Comparison of ENCODE assay signal across 9 cellular contexts in genomic region chr7:121313793-121314676, GRCh38. TPM values are rescaled to one million over a fixed set of nuclear protein-coding genes. Genes with fewer than 3 reads are reported as not detected.
DNase-seq lines count a peak whose midpoint lies in the region; ATAC-seq, FAIRE-seq and TF ChIP-seq lines count a peak whose summit lies in the region.
"Had no signal": no experiment of that assay in that cellular context is flagged by ENCODE, and none has a peak within 500 bp of the region (broad histone marks: within the 10 kb centered on the region; RNA-seq: fewer than 3 reads in every experiment).

No MANE protein-coding gene starts in this region.

- FAIRE-seq in pancreas (lab: Jason Lieb, UNC): no peak
- no peak for FAIRE-seq in GM12892 (lab: Jason Lieb, UNC)

- H3K4me1 ChIP-seq in SJCRH30: peaks cover 19% of the 10 kb centered on the region
- no peaks in the 10 kb centered on the region for H3K4me1 ChIP-seq in pancreas

- H3K27ac ChIP-seq in SJCRH30 (no peak overlapping the region), pancreas (no peak overlapping the region)

- DNase-seq in Calu3 (no peak), SJCRH30 (peak; percentile 71 to 81), pancreas (no peak), WTC11 (ENCODE audit: low spot score) (no peak), immature natural killer cell (no peak), GM12892 (ENCODE audit: insufficient read length) (no peak)

- ATAC-seq in GM21528 (IDR thresholded peaks at IDR 0.05; ENCODE audit: low FRiP score, unreplicated experiment): peak; percentile 95
- ATAC-seq in HG03575 (IDR thresholded peaks at IDR 0.05; ENCODE audit: extremely low read depth, insufficient number of reproducible peaks, low FRiP score, unreplicated experiment): peak; percentile 79
- peak; percentile 61 to 77 (median 72) for ATAC-seq in pancreas
- no peak for ATAC-seq in WTC11

- 17 to 25% methylated on average over 9 of the region's 9 CpGs for WGBS in pancreas, 2 donors

- peak overlapping the region; percentile 29 for H3K4me3 ChIP-seq in SJCRH30
- H3K4me3 ChIP-seq in pancreas: peak overlapping the region in 1 of 4 donors; percentile 14

- POLR2A ChIA-PET in WTC11 (lab: Charles Lee): no interaction called here

- H3K27me3 ChIP-seq in SJCRH30 (no peaks in the 10 kb centered on the region), pancreas (no peaks in the 10 kb centered on the region)

- H3K9me3 Mint-ChIP-seq in Calu3 (ENCODE audit: low read depth, unreplicated experiment) (peaks cover 6% of the 10 kb centered on the region), WTC11 (peaks cover 15% of the 10 kb centered on the region), immature natural killer cell (peaks cover 0 to 2% (median 0%) of the 10 kb centered on the region in 6 donors)
- H3K9me3 Mint-ChIP-seq: central memory CD8-positive, alpha-beta T cell had no signal

- TF ChIP-seq CTCF in Calu3 (IDR thresholded peaks at IDR 0.05; ENCODE audit: unreplicated experiment) (no peak), pancreas (IDR thresholded peaks at IDR 0.05) (no peak), WTC11 (IDR thresholded peaks at IDR 0.05) (no peak)

- H3K27me3 Mint-ChIP-seq in Calu3 (ENCODE audit: unreplicated experiment): no peaks in the 10 kb centered on the region
- H3K27me3 Mint-ChIP-seq in WTC11 (ENCODE audit: low read depth): no peaks in the 10 kb centered on the region
- peaks cover 2 to 11% (median 4%) of the 10 kb centered on the region in 3 donors for H3K27me3 Mint-ChIP-seq in immature natural killer cell (ENCODE audit: low read depth in 3 of 3)

- H3K4me3 Mint-ChIP-seq in Calu3 (ENCODE audit: low read depth, unreplicated experiment) (peak overlapping the region; percentile 38), WTC11 (no peak overlapping the region), immature natural killer cell (no peak overlapping the region)
- H3K4me3 Mint-ChIP-seq: central memory CD8-positive, alpha-beta T cell had no signal

- H3K4me1 Mint-ChIP-seq in Calu3 (ENCODE audit: low read depth, unreplicated experiment) (peaks cover 12% of the 10 kb centered on the region), WTC11 (no peaks in the 10 kb centered on the region), immature natural killer cell (no peaks in the 10 kb centered on the region)
- H3K4me1 Mint-ChIP-seq: central memory CD8-positive, alpha-beta T cell had no signal

- TF ChIP-seq POLR2A in GM12892 (IDR thresholded peaks at IDR 0.05; ENCODE audit: low read depth, low read length): no peak

- no peaks in the 10 kb centered on the region for H3K36me3 Mint-ChIP-seq in Calu3 (ENCODE audit: insufficient read depth, unreplicated experiment)
- H3K36me3 Mint-ChIP-seq in WTC11: no peaks in the 10 kb centered on the region
- no peaks in the 10 kb centered on the region for H3K36me3 Mint-ChIP-seq in immature natural killer cell

- H3K36me3 ChIP-seq in SJCRH30 (no peaks in the 10 kb centered on the region), pancreas (no peaks in the 10 kb centered on the region)

- H3K27ac Mint-ChIP-seq in Calu3 (ENCODE audit: unreplicated experiment) (no peak overlapping the region), WTC11 (no peak overlapping the region), immature natural killer cell (no peak overlapping the region)

- BruUV-seq in Calu3 (replicated peaks; lab: Mats Ljungman, UMichigan): no TSS peak

- intact Hi-C loops in Calu3 (cut with micrococcal nuclease; ENCODE audit: unreplicated experiment): no loop called here
- intact Hi-C loops in pancreas (cut with DNase I): no loop called here

- CTCF ChIA-PET in Calu3 (lab: Charles Lee) (interaction anchor here (0.8 kb wide), 1 partner anchor 14 kb away, joined by 4 read pairs; no protein-coding TSS in a partner anchor), WTC11 (lab: Charles Lee) (no interaction called here)

- no peaks in the 10 kb centered on the region for H3K9me3 ChIP-seq in SJCRH30 (replicated peaks)
- no peaks in the 10 kb centered on the region for H3K9me3 ChIP-seq in pancreas

TF ChIP-seq in WTC11, 78 proteins besides CTCF, POLR2A, EP300 and RAD21:
- TF ChIP-seq E2F4 (CRISPR knock-in tag; IDR thresholded peaks at IDR 0.05; ENCODE audit: borderline replicate concordance, low read depth): no peak
- TF ChIP-seq NFATC4 (CRISPR knock-in tag; IDR thresholded peaks at IDR 0.05): no peak
- TF ChIP-seq ZNF121 (CRISPR knock-in tag; IDR thresholded peaks at IDR 0.05): no peak
- TF ChIP-seq ZBTB21 (CRISPR knock-in tag; IDR thresholded peaks at IDR 0.05; ENCODE audit: borderline replicate concordance): no peak
- no peak for TF ChIP-seq CREB1 (CRISPR knock-in tag; IDR thresholded peaks at IDR 0.05)
- TF ChIP-seq ESRRA (CRISPR knock-in tag; IDR thresholded peaks at IDR 0.05; ENCODE audit: borderline replicate concordance): no peak
- no peak for TF ChIP-seq NR1H2 (CRISPR knock-in tag; IDR thresholded peaks at IDR 0.05)
- no peak for TF ChIP-seq ETV6 (CRISPR knock-in tag; IDR thresholded peaks at IDR 0.05)
- TF ChIP-seq ZMAT4 (CRISPR knock-in tag; IDR thresholded peaks at IDR 0.05): no peak
- TF ChIP-seq RORB (CRISPR knock-in tag; IDR thresholded peaks at IDR 0.05): no peak
- TF ChIP-seq JAZF1 (CRISPR knock-in tag; IDR thresholded peaks at IDR 0.05): no peak
- TF ChIP-seq GRHL2 (CRISPR knock-in tag; IDR thresholded peaks at IDR 0.05; ENCODE audit: insufficient replicate concordance, severe bottlenecking): no peak
- TF ChIP-seq ATF1 (CRISPR knock-in tag; IDR thresholded peaks at IDR 0.05): no peak
- TF ChIP-seq ZNF416 (CRISPR knock-in tag; IDR thresholded peaks at IDR 0.05): no peak
- no peak for TF ChIP-seq MXD4 (CRISPR knock-in tag; IDR thresholded peaks at IDR 0.05; ENCODE audit: borderline replicate concordance)
- TF ChIP-seq TEAD4 (CRISPR knock-in tag; IDR thresholded peaks at IDR 0.05): no peak
- no peak for TF ChIP-seq ZNF219 (CRISPR knock-in tag; IDR thresholded peaks at IDR 0.05; ENCODE audit: borderline replicate concordance)

RNA-seq across cellular contexts. Expression of gene WNT16, which starts 14.8 kb away (rescaled TPM):
- total RNA-seq in Calu3 (2022) (not detected in 2 replicates), pancreas (under 1 TPM in 1 of 6 donors, not detected in 5; 0.06 TPM), WTC11 (2021) (0.21 to 0.53 TPM (median 0.33 TPM) in 3 replicates)
- 0.06 TPM in 1 of 2 replicates, not detected in the other for total RNA-seq in SJCRH30 (2014; rRNA removed; shearing (Covaris generic))
- polyA plus RNA-seq in pancreas (under 1 TPM in 1 of 2 donors, not detected in 1; 0.05 TPM), immature natural killer cell (not detected)
- not detected for polyA plus RNA-seq in GM12892 (2012; ENCODE audit: missing spikeins)

Comparison
In these comparisons a context has a peak if more than half of its experiments do, and no peak if none do; other contexts are left out.
1. DNase-seq: peak in SJCRH30 (2 of 2); none in Calu3 (single experiment), pancreas (0 of 6), WTC11 (single experiment), immature natural killer cell (0 of 3) and GM12892 (single experiment).